ENCODE assay signal across 11 cellular contexts in the genomic region with DNA sequence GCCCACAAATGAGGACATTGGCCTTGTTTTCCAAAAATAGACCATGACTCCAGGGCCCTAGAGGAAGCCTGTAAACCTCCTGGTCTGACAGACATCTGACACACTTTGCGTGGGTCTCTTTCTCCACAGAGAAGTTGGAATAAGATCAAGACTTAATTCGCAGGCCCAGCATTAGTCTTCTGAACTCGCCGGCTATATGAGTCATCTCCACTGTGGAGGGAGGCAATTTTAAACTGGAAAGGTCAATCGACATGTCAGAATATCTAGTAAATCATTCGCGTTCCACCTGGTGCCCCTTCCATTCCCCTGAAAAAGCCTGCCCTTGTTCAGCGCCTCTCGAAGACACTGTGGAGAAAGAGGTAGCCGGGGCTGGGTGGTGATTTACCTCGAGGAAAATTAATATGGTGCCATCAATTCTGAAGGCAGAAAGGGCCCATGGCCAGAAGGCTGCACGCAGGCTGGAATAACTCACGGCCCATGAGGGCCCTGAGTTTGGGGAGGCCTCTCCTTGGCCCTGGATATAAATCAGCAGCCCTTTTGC.
DNase-seq lines count a peak whose midpoint lies in the region; ATAC-seq and TF ChIP-seq lines count a peak whose summit lies in the region.
"Had no signal": no experiment of that assay in that cellular context is flagged by ENCODE, and none has a peak within 500 bp of the region (broad histone marks: within the 10 kb centered on the region; RNA-seq: fewer than 3 reads in every experiment).

No MANE protein-coding gene starts in this region.

- no peak overlapping the region for H3K4me3 Mint-ChIP-seq in T-helper 17 cell

- DNase-seq in DMS 273 (lab: John Stamatoyannopoulos, UW; ENCODE audit: unreplicated experiment) (peak; percentile 39), DMS 273 treated with DMSO at 0.1 percent for 48 hours (lab: John Stamatoyannopoulos, UW) (no peak), T-helper 17 cell (no peak), foreskin fibroblast (peak; percentile 85 to 86), NCI-H1694 treated with DMSO at 0.1 percent for 48 hours (lab: John Stamatoyannopoulos, UW) (no peak), foreskin keratinocyte (no peak), NCI-H748 (lab: John Stamatoyannopoulos, UW; ENCODE audit: unreplicated experiment) (no peak)
- DNase-seq: activated naive CD4-positive, alpha-beta T cell treated with Interleukin-2 at 50 U/mL for 16 hours; NCI-H187 had no signal

- H3K27me3 ChIP-seq in skeletal muscle satellite cell (ENCODE audit: control insufficient read depth, insufficient read depth, low read length) (no peaks in the 10 kb centered on the region), foreskin keratinocyte (no peaks in the 10 kb centered on the region)

- H3K9me3 ChIP-seq in T-helper 17 cell (ENCODE audit: control insufficient read depth, low read length, poor library complexity, severe bottlenecking) (no peaks in the 10 kb centered on the region), skeletal muscle satellite cell (replicated peaks; ENCODE audit: low read length) (no peaks in the 10 kb centered on the region)

- TF ChIP-seq CTCF in foreskin fibroblast (IDR thresholded peaks at IDR 0.05; ENCODE audit: low read depth, low read length): no peak
- TF ChIP-seq CTCF in foreskin keratinocyte (conservative IDR thresholded peaks at IDR 0.05): no peak

- no peak overlapping the region for H3K4me3 ChIP-seq in foreskin fibroblast (ENCODE audit: low read depth in 1 of 2, low read length in 2 of 2)
- no peak overlapping the region for H3K4me3 ChIP-seq in skeletal muscle satellite cell (ENCODE audit: low read length)

- peaks cover 28% of the 10 kb centered on the region for H3K4me1 Mint-ChIP-seq in T-helper 17 cell

- no peaks in the 10 kb centered on the region for H3K27me3 Mint-ChIP-seq in T-helper 17 cell

- H3K4me2 ChIP-seq in skeletal muscle satellite cell (ENCODE audit: low read length): peak overlapping the region; percentile 43

- H3K36me3 Mint-ChIP-seq in T-helper 17 cell (ENCODE audit: low read depth): no peaks in the 10 kb centered on the region

- peak overlapping the region; percentile 61 for H3K9ac ChIP-seq in skeletal muscle satellite cell (ENCODE audit: low read depth, low read length)

- ATAC-seq in T-helper 17 cell (no peak), foreskin keratinocyte (no peak)

- H3K4me1 ChIP-seq in skeletal muscle satellite cell (ENCODE audit: control insufficient read depth, insufficient read depth, low read length) (peaks cover 52% of the 10 kb centered on the region), foreskin keratinocyte (no peaks in the 10 kb centered on the region)

- H3K36me3 ChIP-seq in skeletal muscle satellite cell (ENCODE audit: insufficient read depth, low read length): peaks cover 5% of the 10 kb centered on the region

- peak overlapping the region; percentile 21 for H3K27ac Mint-ChIP-seq in T-helper 17 cell

- H3K27ac ChIP-seq in foreskin keratinocyte: no peak overlapping the region
- H3K27ac ChIP-seq: 22Rv1 had no signal

Comparison
In these comparisons a context has a peak if more than half of its experiments do, and no peak if none do; other contexts are left out.
1. DNase-seq: peak in DMS 273 (single experiment) and foreskin fibroblast (2 of 2); none in DMS 273 treated with DMSO at 0.1 percent for 48 hours (single experiment), T-helper 17 cell (0 of 3), NCI-H1694 treated with DMSO at 0.1 percent for 48 hours (single experiment), foreskin keratinocyte (0 of 2) and NCI-H748 (single experiment).